8 cellular contexts compared by ENCODE assay signal in genomic region chr17:42274812-42275526, GRCh38. TPM values are rescaled to one million over a fixed set of nuclear protein-coding genes. Genes with fewer than 3 reads are reported as not detected.
DNase-seq lines count a peak whose midpoint lies in the region; TF ChIP-seq lines count a peak whose summit lies in the region.

No MANE protein-coding gene starts in this region.

- H3K27me3 Mint-ChIP-seq in chondrocyte (ENCODE audit: low read depth): no peaks in the 10 kb centered on the region

- no peaks in the 10 kb centered on the region for H3K27me3 ChIP-seq in A673 (replicated peaks; ENCODE audit: insufficient read depth, low read depth, low read length, poor library complexity)
- H3K27me3 ChIP-seq in muscle layer of colon (ENCODE audit: control insufficient read depth in 1 of 2, insufficient read depth in 2 of 2, low read length in 2 of 2): no peaks in the 10 kb centered on the region

- H3K9me3 Mint-ChIP-seq in chondrocyte (ENCODE audit: low read depth): no peaks in the 10 kb centered on the region

- H3K9me3 ChIP-seq in A673 (ENCODE audit: low read depth, low read length, poor library complexity, severe bottlenecking): no peaks in the 10 kb centered on the region
- no peaks in the 10 kb centered on the region for H3K9me3 ChIP-seq in KOPT-K1 (ENCODE audit: insufficient read depth, low read length, poor library complexity, severe bottlenecking)
- no peaks in the 10 kb centered on the region for H3K9me3 ChIP-seq in muscle layer of colon (ENCODE audit: low read length)

- H3K36me3 Mint-ChIP-seq in chondrocyte (ENCODE audit: low read depth): no peaks in the 10 kb centered on the region

- H3K4me1 Mint-ChIP-seq in chondrocyte (ENCODE audit: low read depth): peaks cover 57% of the 10 kb centered on the region

- peak overlapping the region; percentile 75 for H3K9ac ChIP-seq in muscle layer of colon (ENCODE audit: low read length)

- no peak for DNase-seq in A673 (ENCODE audit: low spot score)
- no peak for DNase-seq in chondrocyte (ENCODE audit: low spot score)
- DNase-seq in NCI-H446 treated with DMSO at 0.1 percent for 48 hours (lab: John Stamatoyannopoulos, UW): no peak
- DNase-seq in RKO (ENCODE audit: low spot score): no peak
- DNase-seq in AG08395 (ENCODE audit: low spot score): no peak
- DNase-seq in NCI-H524 treated with DMSO at 0.1 percent for 48 hours (lab: John Stamatoyannopoulos, UW): no peak

- BruUV-seq in A673 (replicated peaks; lab: Mats Ljungman, UMichigan): no TSS peak

- peak overlapping the region; percentile 90 for H3K27ac Mint-ChIP-seq in chondrocyte (ENCODE audit: unreplicated experiment)

- intact Hi-C loops in A673 (cut with micrococcal nuclease; ENCODE audit: unreplicated experiment): no loop called here

- H3K4me3 ChIP-seq in A673 (ENCODE audit: low read depth, low read length, poor library complexity, severe bottlenecking): peak overlapping the region; percentile 59
- peak overlapping the region; percentile 68 to 96 for H3K4me3 ChIP-seq in muscle layer of colon (ENCODE audit: low read depth in 1 of 2, low read length in 2 of 2)

- no peak for TF ChIP-seq CTCF in A673 (conservative IDR thresholded peaks at IDR 0.05; ENCODE audit: low read depth, low read length)
- no peak for TF ChIP-seq CTCF in chondrocyte (IDR thresholded peaks at IDR 0.05)

- H3K36me3 ChIP-seq in A673 (ENCODE audit: insufficient read depth, low read length, poor library complexity, severe bottlenecking) (no peaks in the 10 kb centered on the region), KOPT-K1 (ENCODE audit: insufficient read depth, low read length) (no peaks in the 10 kb centered on the region; the same call in 1 of the 2 replicates), muscle layer of colon (ENCODE audit: insufficient read depth, low read length) (no peaks in the 10 kb centered on the region)

- peaks cover 8% of the 10 kb centered on the region for H3K4me1 ChIP-seq in A673 (ENCODE audit: insufficient read depth, low read length, poor library complexity, severe bottlenecking)
- H3K4me1 ChIP-seq in muscle layer of colon (ENCODE audit: insufficient read depth, low read length): peaks cover 54% of the 10 kb centered on the region

- H3K27ac ChIP-seq in A673 (ENCODE audit: low read depth, low read length, poor library complexity, severe bottlenecking) (no peak overlapping the region), KOPT-K1 (ENCODE audit: low read depth, low read length, poor library complexity, severe bottlenecking) (peak overlapping the region; percentile 79), muscle layer of colon (ENCODE audit: low read depth, low read length) (peak overlapping the region; percentile 92)

- CTCF ChIA-PET in A673 (lab: Charles Lee): no interaction called here

- peak overlapping the region; percentile 90 for H3K4me3 Mint-ChIP-seq in chondrocyte (ENCODE audit: unreplicated experiment)

- POLR2A ChIA-PET in A673 (lab: Charles Lee; ENCODE audit: low non-redundant PET): no interaction called here

RNA-seq across cellular contexts. Expression of gene STAT5B, which starts 1.2 kb away (rescaled TPM):
- total RNA-seq in A673 (2021) (11.2 and 14.9 TPM in 2 replicates), chondrocyte (29.5 to 32.8 TPM (median 31.0 TPM) in 3 replicates)

RNA-seq across cellular contexts. Expression of gene STAT5A, which starts 13.3 kb away (rescaled TPM):
- 0.19 TPM in 1 of 2 replicates, not detected in the other for total RNA-seq in A673 (2021)
- total RNA-seq in chondrocyte: 12.2 to 17.6 TPM (median 14.3 TPM) in 3 replicates

Comparison
In these comparisons a context has a peak if more than half of its experiments do, and no peak if none do; other contexts are left out.
1. RNA of gene STAT5A, which starts 13.3 kb away (total RNA-seq): 12.2 to 17.6 TPM in chondrocyte; 0.19 TPM in A673; every median in the first group is over 10 times any median in the second.